Comparison of ENCODE assay signal across 14 cellular contexts in the genomic region with DNA sequence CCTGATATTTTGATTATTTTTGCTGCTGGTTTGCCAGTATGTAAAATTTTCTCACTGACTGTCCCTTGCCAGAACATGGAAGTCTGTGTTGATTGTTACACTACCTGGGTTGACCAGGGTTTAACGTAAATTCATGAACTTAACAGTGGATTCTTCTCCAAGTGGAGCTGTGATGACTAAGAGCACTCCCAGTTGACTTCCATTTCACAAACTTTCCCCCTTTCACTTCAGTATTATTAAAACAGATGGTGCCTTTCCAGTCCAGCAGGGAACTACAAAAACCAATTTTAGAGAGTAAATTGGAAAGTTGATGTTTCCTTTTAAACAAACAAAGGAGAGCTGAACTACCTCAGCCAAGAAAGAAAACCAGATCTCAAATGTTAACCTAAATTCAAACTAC.
DNase-seq lines count a peak whose midpoint lies in the region; ATAC-seq and TF ChIP-seq lines count a peak whose summit lies in the region.
"Had no signal": no experiment of that assay in that cellular context is flagged by ENCODE, and none has a peak within 500 bp of the region (broad histone marks: within the 10 kb centered on the region; RNA-seq: fewer than 3 reads in every experiment).

No MANE protein-coding gene starts in this region.

- no peaks in the 10 kb centered on the region for H3K36me3 Mint-ChIP-seq in activated CD4-positive, alpha-beta T cell treated with anti-CD3 and anti-CD28 coated beads, Interleukin-2, amount 10 ng/mL, durations not matched to agents 7 days and 5 days (ENCODE audit: low read depth)
- H3K36me3 Mint-ChIP-seq: naive thymus-derived CD4-positive, alpha-beta T cell had no signal

- H3K27me3 Mint-ChIP-seq in activated CD4-positive, alpha-beta T cell treated with anti-CD3 and anti-CD28 coated beads, Interleukin-2, amount 10 ng/mL, durations not matched to agents 7 days and 5 days, result no peaks in the 10 kb centered on the region

- H3K27ac Mint-ChIP-seq in activated CD4-positive, alpha-beta T cell treated with anti-CD3 and anti-CD28 coated beads, Interleukin-2, amount 10 ng/mL, durations not matched to agents 7 days and 5 days, result no peak overlapping the region
- H3K27ac Mint-ChIP-seq: naive thymus-derived CD4-positive, alpha-beta T cell had no signal

- H3K9ac ChIP-seq in BLaER1 treated with 17β-estradiol and CSF1 and Interleukin-3, amounts not matched to agents 10 nM and 100 nM, result no peak overlapping the region; a peak in 2 of 22 replicates

- POLR2A ChIA-PET in activated CD4-positive, alpha-beta T cell treated with anti-CD3 and anti-CD28 coated beads, Interleukin-2, amount 10 ng/mL, durations not matched to agents 7 days and 5 days (lab: Charles Lee), result no interaction called here

- H3K79me2 ChIP-seq in hepatocyte, result no peaks in the 10 kb centered on the region

- no peak for DNase-seq in breast epithelium (ENCODE audit: low spot score in 2 of 2)
- no peak for DNase-seq in hepatocyte (ENCODE audit: low spot score)
- no peak for DNase-seq in central memory CD4-positive, alpha-beta T cell
- DNase-seq in activated CD4-positive, alpha-beta T cell treated with anti-CD3 and anti-CD28 coated beads, Interleukin-2, amount 10 ng/mL, durations not matched to agents 7 days and 5 days, result no peak
- no peak for DNase-seq in NCI-H774 (lab: John Stamatoyannopoulos, UW)
- DNase-seq: activated naive CD4-positive, alpha-beta T cell treated with anti-CD3 and anti-CD28 coated beads, Interleukin-2, amount 50 U/mL, for 16 hours; DMS 273 treated with DMSO at 0.1 percent for 48 hours; MM.1S; naive thymus-derived CD4-positive, alpha-beta T cell; right lobe of liver; stimulated activated naive CD8-positive, alpha-beta T cell treated with anti-CD3 and anti-CD28 coated beads, Interleukin-15, amount 100 ng/mL, for 72 hours had no signal

- peaks cover 6% of the 10 kb centered on the region for H3K9me3 Mint-ChIP-seq in activated CD4-positive, alpha-beta T cell treated with anti-CD3 and anti-CD28 coated beads, Interleukin-2, amount 10 ng/mL, durations not matched to agents 7 days and 5 days
- H3K9me3 Mint-ChIP-seq: stimulated activated naive CD8-positive, alpha-beta T cell treated with anti-CD3 and anti-CD28 coated beads, Interleukin-15, amount 100 ng/mL, for 72 hours had no signal

- peak overlapping the region in 5 of 11 experiments; percentile 37 to 79 (median 72); a peak in 6 of 22 replicates for H3K4me2 ChIP-seq in BLaER1 treated with 17β-estradiol and CSF1 and Interleukin-3, amounts not matched to agents 10 nM and 100 nM
- H3K4me2 ChIP-seq in hepatocyte, result no peak overlapping the region

- peak overlapping the region in 6 of 11 experiments; percentile 47 to 87 (median 76); a peak in 10 of 22 replicates for H3K27ac ChIP-seq in BLaER1 treated with 17β-estradiol and CSF1 and Interleukin-3, amounts not matched to agents 10 nM and 100 nM
- H3K27ac ChIP-seq in breast epithelium (peak overlapping the region; percentile 29 to 45), hepatocyte (peak overlapping the region; percentile 39), skin epidermis (peak overlapping the region in 11 of 21 experiments; percentile 0 to 75 (median 19))
- H3K27ac ChIP-seq: right lobe of liver had no signal

- H3K9me2 ChIP-seq in hepatocyte (replicated peaks; ENCODE audit: insufficient read depth), result no peaks in the 10 kb centered on the region

- H3K4me1 Mint-ChIP-seq in activated CD4-positive, alpha-beta T cell treated with anti-CD3 and anti-CD28 coated beads, Interleukin-2, amount 10 ng/mL, durations not matched to agents 7 days and 5 days, result peaks cover 4% of the 10 kb centered on the region

- intact Hi-C loops in breast epithelium (cut with DNase I; ENCODE audit: low total_unique reads), result loop anchor here (5.0 kb wide), 1 partner anchor 41 kb away; no protein-coding TSS in a partner anchor

- no peak for TF ChIP-seq POLR2A in breast epithelium (IDR thresholded peaks at IDR 0.05)

- H2AFZ ChIP-seq in hepatocyte, result no peak overlapping the region

- WGBS in hepatocyte (ENCODE audit: low lambda C conversion rate, missing lambda C conversion rate), result 63% methylated on average over 1 of the region's 1 CpG

- no peak overlapping the region for H3K4me3 Mint-ChIP-seq in activated CD4-positive, alpha-beta T cell treated with anti-CD3 and anti-CD28 coated beads, Interleukin-2, amount 10 ng/mL, durations not matched to agents 7 days and 5 days
- H3K4me3 Mint-ChIP-seq: naive thymus-derived CD4-positive, alpha-beta T cell; stimulated activated naive CD8-positive, alpha-beta T cell treated with anti-CD3 and anti-CD28 coated beads, Interleukin-15, amount 100 ng/mL, for 72 hours had no signal

- H3K4me1 ChIP-seq in BLaER1 treated with 17β-estradiol and CSF1 and Interleukin-3, amounts not matched to agents 10 nM and 100 nM, result peaks cover 0 to 34% (median 21%) of the 10 kb centered on the region in 10 experiments; a peak in 11 of 20 replicates
- H3K4me1 ChIP-seq in breast epithelium, result no peaks in the 10 kb centered on the region
- peaks cover 5% of the 10 kb centered on the region for H3K4me1 ChIP-seq in hepatocyte (ENCODE audit: insufficient read depth)
- H3K4me1 ChIP-seq: right lobe of liver had no signal

- no peak for TF ChIP-seq CTCF in breast epithelium (IDR thresholded peaks at IDR 0.05)
- no peak for TF ChIP-seq CTCF in hepatocyte (IDR thresholded peaks at IDR 0.05; ENCODE audit: poor library complexity)

- H3K36me3 ChIP-seq in BLaER1 treated with 17β-estradiol and CSF1 and Interleukin-3, amounts not matched to agents 10 nM and 100 nM, result no peaks in the 10 kb centered on the region
- H3K36me3 ChIP-seq in breast epithelium (no peaks in the 10 kb centered on the region), hepatocyte (replicated peaks; ENCODE audit: insufficient read depth, low read depth) (no peaks in the 10 kb centered on the region)
- H3K36me3 ChIP-seq: right lobe of liver had no signal

- peaks cover 0 to 14% (median 0%) of the 10 kb centered on the region in 11 experiments; a peak in 3 of 22 replicates for H3K9me3 ChIP-seq in BLaER1 treated with 17β-estradiol and CSF1 and Interleukin-3, amounts not matched to agents 10 nM and 100 nM (replicated peaks in 1 of 11)
- H3K9me3 ChIP-seq in breast epithelium (no peaks in the 10 kb centered on the region), hepatocyte (ENCODE audit: low read depth) (no peaks in the 10 kb centered on the region)
- H3K9me3 ChIP-seq: right lobe of liver had no signal

- no peak for ATAC-seq in GM21786 (IDR thresholded peaks at IDR 0.05; ENCODE audit: unreplicated experiment)
- ATAC-seq: naive thymus-derived CD4-positive, alpha-beta T cell; right lobe of liver; stimulated activated naive CD8-positive, alpha-beta T cell treated with anti-CD3 and anti-CD28 coated beads, Interleukin-15, amount 100 ng/mL, for 72 hours had no signal

- H3K4me3 ChIP-seq in BLaER1 treated with 17β-estradiol and CSF1 and Interleukin-3, amounts not matched to agents 10 nM and 100 nM, result no peak overlapping the region
- H3K4me3 ChIP-seq in breast epithelium (no peak overlapping the region), hepatocyte (no peak overlapping the region), skin epidermis (no peak overlapping the region)
- H3K4me3 ChIP-seq: right lobe of liver had no signal

- CTCF ChIA-PET in activated CD4-positive, alpha-beta T cell treated with anti-CD3 and anti-CD28 coated beads, Interleukin-2, amount 10 ng/mL, durations not matched to agents 7 days and 5 days (lab: Charles Lee), result interaction anchor here (0.6 kb wide), 1 partner anchor 67 kb away, joined by 3 read pairs; no protein-coding TSS in a partner anchor

- no peaks in the 10 kb centered on the region for H4K20me1 ChIP-seq in BLaER1 treated with 17β-estradiol and CSF1 and Interleukin-3, amounts not matched to agents 10 nM and 100 nM
- H4K20me1 ChIP-seq in hepatocyte (ENCODE audit: insufficient read depth, poor library complexity, severe bottlenecking), result no peaks in the 10 kb centered on the region

- H3K27me3 ChIP-seq in BLaER1 treated with 17β-estradiol and CSF1 and Interleukin-3, amounts not matched to agents 10 nM and 100 nM, result no peaks in the 10 kb centered on the region
- H3K27me3 ChIP-seq in breast epithelium (no peaks in the 10 kb centered on the region), hepatocyte (no peaks in the 10 kb centered on the region)
- H3K27me3 ChIP-seq: right lobe of liver had no signal

Comparison
In these comparisons a context has a peak if more than half of its experiments do, and no peak if none do; other contexts are left out.
1. H3K27ac ChIP-seq: peak in every context shown above with its lines; median percentile 76 in BLaER1 treated with 17β-estradiol and CSF1 and Interleukin-3, amounts not matched to agents 10 nM and 100 nM; 39 in hepatocyte; 37 in breast epithelium; 19 in skin epidermis.